ENCODE assay signal across 8 cellular contexts in the genomic region with DNA sequence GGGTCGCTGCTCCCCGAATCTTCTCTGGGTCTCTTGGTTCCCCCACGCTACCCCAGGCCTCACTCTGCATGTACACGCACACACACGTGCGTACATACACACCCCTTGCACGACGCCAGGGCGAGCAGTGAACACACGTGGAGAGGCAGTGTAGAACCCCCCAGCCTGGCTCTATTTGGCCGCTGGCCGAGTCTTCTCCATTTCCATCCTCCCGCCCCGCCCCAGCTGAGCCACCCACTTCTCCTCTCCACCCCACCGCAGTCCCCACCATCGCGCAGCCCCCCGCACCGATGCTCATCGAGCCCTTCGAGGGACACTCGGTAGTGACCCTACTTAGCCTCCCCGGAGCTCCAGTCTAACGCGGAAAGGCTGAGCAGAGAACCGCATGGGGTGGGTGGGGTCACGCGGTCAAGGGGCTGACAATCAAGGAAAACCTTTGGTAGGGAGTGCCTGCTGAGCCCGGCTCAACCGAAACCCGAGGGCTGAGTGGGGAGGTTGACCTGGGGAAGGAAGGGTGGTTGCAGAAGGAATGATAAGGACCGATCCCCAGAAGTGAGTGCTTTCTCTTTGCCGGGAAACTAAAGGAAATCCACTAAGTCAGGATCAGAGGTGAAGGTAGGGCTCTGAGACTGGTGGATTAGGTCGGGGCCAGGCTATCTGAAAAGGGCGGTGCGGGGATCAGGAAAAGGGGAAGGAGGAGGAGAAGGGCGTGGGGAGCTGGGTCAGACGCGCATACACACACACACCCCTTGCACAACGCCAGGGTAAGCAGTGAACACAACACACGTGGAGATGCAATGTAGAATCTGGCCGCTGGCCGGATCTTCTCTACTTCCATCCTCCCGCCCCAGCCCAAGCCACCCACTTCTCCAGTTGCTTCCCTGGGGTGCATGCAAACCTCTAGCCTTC. TPM values are rescaled to one million over a fixed set of nuclear protein-coding genes. Genes with fewer than 3 reads are reported as not detected.
DNase-seq lines count a peak whose midpoint lies in the region; ATAC-seq and TF ChIP-seq lines count a peak whose summit lies in the region.

No MANE protein-coding gene starts in this region.

- H3K27ac ChIP-seq in thyroid gland = no peak overlapping the region

- H3K36me3 ChIP-seq in thyroid gland = no peaks in the 10 kb centered on the region

- no peaks in the 10 kb centered on the region for H3K36me3 Mint-ChIP-seq in activated CD4-positive, alpha-beta T cell treated with anti-CD3 and anti-CD28 coated beads, Interleukin-2, amount 10 ng/mL, durations not matched to agents 7 days and 5 days (ENCODE audit: low read depth)
- no peaks in the 10 kb centered on the region for H3K36me3 Mint-ChIP-seq in T-helper 17 cell (ENCODE audit: low read depth)
- H3K36me3 Mint-ChIP-seq in osteocyte (ENCODE audit: unreplicated experiment) = no peaks in the 10 kb centered on the region

- H3K4me3 Mint-ChIP-seq in activated CD4-positive, alpha-beta T cell treated with anti-CD3 and anti-CD28 coated beads, Interleukin-2, amount 10 ng/mL, durations not matched to agents 7 days and 5 days = peak overlapping the region; percentile 29
- H3K4me3 Mint-ChIP-seq in T-helper 17 cell = peak overlapping the region; percentile 91
- H3K4me3 Mint-ChIP-seq in osteocyte (ENCODE audit: unreplicated experiment) = peak overlapping the region; percentile 65

- intact Hi-C loops in thyroid gland (cut with DNase I) = loop anchor here (10.0 kb wide), 1 partner anchor 94 kb away; the partner anchor contains the start of genes PCED1A and VPS16

- H3K27ac Mint-ChIP-seq in activated CD4-positive, alpha-beta T cell treated with anti-CD3 and anti-CD28 coated beads, Interleukin-2, amount 10 ng/mL, durations not matched to agents 7 days and 5 days = no peak overlapping the region
- no peak overlapping the region for H3K27ac Mint-ChIP-seq in T-helper 17 cell
- H3K27ac Mint-ChIP-seq in osteocyte (ENCODE audit: unreplicated experiment) = no peak overlapping the region

- TF ChIP-seq CTCF in fibroblast of the aortic adventitia (IDR thresholded peaks at IDR 0.05; ENCODE audit: insufficient read depth, low read length) (no peak), osteocyte (IDR thresholded peaks at IDR 0.05) (no peak), thyroid gland (IDR thresholded peaks at IDR 0.05) (no peak)

- peaks cover 31 to 37% of the 10 kb centered on the region in 2 donors for H3K4me1 ChIP-seq in thyroid gland

- no peak overlapping the region for H3K4me3 ChIP-seq in fibroblast of the aortic adventitia (ENCODE audit: low read depth, low read length)
- H3K4me3 ChIP-seq in thyroid gland (replicated peaks in 1 of 3) = no peak overlapping the region

- CTCF ChIA-PET in activated CD4-positive, alpha-beta T cell treated with anti-CD3 and anti-CD28 coated beads, Interleukin-2, amount 10 ng/mL, durations not matched to agents 7 days and 5 days (lab: Charles Lee) = interaction anchor here (1.3 to 1.4 kb wide), 2 partner anchors 9 to 62 kb away, joined by 3 to 5 read pairs; no protein-coding TSS in a partner anchor

- H3K27me3 ChIP-seq in thyroid gland = no peaks in the 10 kb centered on the region

- POLR2A ChIA-PET in activated CD4-positive, alpha-beta T cell treated with anti-CD3 and anti-CD28 coated beads, Interleukin-2, amount 10 ng/mL, durations not matched to agents 7 days and 5 days (lab: Charles Lee) = no interaction called here

- DNase-seq in activated CD4-positive, alpha-beta T cell treated with anti-CD3 and anti-CD28 coated beads, Interleukin-2, amount 10 ng/mL, durations not matched to agents 7 days and 5 days = peak; percentile 11
- no peak for DNase-seq in activated CD4-positive, alpha-beta T cell treated with anti-CD3 and anti-CD28 coated beads for 4 hours
- DNase-seq in T-helper 17 cell (no peak), fibroblast of the aortic adventitia (ENCODE audit: low read depth) (peak; percentile 45), osteocyte (ENCODE audit: extremely low spot score, unreplicated experiment) (peak; percentile 81), SK-N-DZ (ENCODE audit: low spot score) (no peak), thyroid gland (no peak)

- no peaks in the 10 kb centered on the region for H3K9me3 Mint-ChIP-seq in activated CD4-positive, alpha-beta T cell treated with anti-CD3 and anti-CD28 coated beads, Interleukin-2, amount 10 ng/mL, durations not matched to agents 7 days and 5 days
- no peaks in the 10 kb centered on the region for H3K9me3 Mint-ChIP-seq in osteocyte (ENCODE audit: unreplicated experiment)

- H3K9me3 ChIP-seq in T-helper 17 cell (ENCODE audit: control insufficient read depth, low read length, poor library complexity, severe bottlenecking) (no peaks in the 10 kb centered on the region), thyroid gland (no peaks in the 10 kb centered on the region)

- peaks cover 19% of the 10 kb centered on the region for H3K4me1 Mint-ChIP-seq in activated CD4-positive, alpha-beta T cell treated with anti-CD3 and anti-CD28 coated beads, Interleukin-2, amount 10 ng/mL, durations not matched to agents 7 days and 5 days
- H3K4me1 Mint-ChIP-seq in T-helper 17 cell (peaks cover 28% of the 10 kb centered on the region), osteocyte (ENCODE audit: unreplicated experiment) (peaks cover 23% of the 10 kb centered on the region)

- TF ChIP-seq POLR2A in thyroid gland (IDR thresholded peaks at IDR 0.05) = no peak

- peaks cover 65% of the 10 kb centered on the region for H3K27me3 Mint-ChIP-seq in activated CD4-positive, alpha-beta T cell treated with anti-CD3 and anti-CD28 coated beads, Interleukin-2, amount 10 ng/mL, durations not matched to agents 7 days and 5 days
- H3K27me3 Mint-ChIP-seq in T-helper 17 cell (peaks cover 6% of the 10 kb centered on the region), osteocyte (ENCODE audit: unreplicated experiment) (peaks cover 64% of the 10 kb centered on the region)

- ATAC-seq in T-helper 17 cell (peak; percentile 20), GM18498 (IDR thresholded peaks at IDR 0.05; ENCODE audit: unreplicated experiment) (no peak)

- 43 to 55% methylated on average over 44 of the region's 44 CpGs for WGBS in thyroid gland, 2 donors

RNA-seq across cellular contexts. Expression of gene CPXM1, which starts 49.8 kb away (rescaled TPM):
- under 1 TPM in 1 of 2 experiments, not detected in 1; 0.12 TPM for total RNA-seq in activated CD4-positive, alpha-beta T cell treated with anti-CD3 and anti-CD28 coated beads, Interleukin-2, amount 10 ng/mL, durations not matched to agents 7 days and 5 days
- total RNA-seq in T-helper 17 cell = under 1 TPM; 0.12 to 0.23 TPM
- 3.8 and 48.5 TPM in 2 replicates for total RNA-seq in fibroblast of the aortic adventitia (ENCODE audit: low replicate concordance)
- total RNA-seq in osteocyte = 84.0 and 85.8 TPM in 2 replicates
- polyA plus RNA-seq in SK-N-DZ (2014; cell fraction: cytosol; rRNA removed) = 59.3 and 66.7 TPM in 2 replicates
- 339 and 340 TPM in 2 replicates for polyA plus RNA-seq in SK-N-DZ (2014; cell fraction: nucleus; rRNA removed)
- total RNA-seq in thyroid gland = 10 to 100 TPM in 3 of 4 donors, 1 to 10 TPM in 1; 1.3 to 38.5 (median 16.5) TPM

RNA-seq across cellular contexts. Expression of gene EBF4, which starts 58.0 kb away (rescaled TPM):
- total RNA-seq in activated CD4-positive, alpha-beta T cell treated with anti-CD3 and anti-CD28 coated beads, Interleukin-2, amount 10 ng/mL, durations not matched to agents 7 days and 5 days = under 1 TPM; 0.27 to 0.64 TPM
- total RNA-seq in T-helper 17 cell = 1 to 10 TPM; 2.0 to 2.3 TPM
- 0.09 and 2.6 TPM in 2 replicates for total RNA-seq in fibroblast of the aortic adventitia (ENCODE audit: low replicate concordance)
- 9.8 and 12.8 TPM in 2 replicates for total RNA-seq in osteocyte
- 18.6 and 24.6 TPM in 2 replicates for polyA plus RNA-seq in SK-N-DZ (2014; cell fraction: cytosol; rRNA removed)
- 120 and 146 TPM in 2 replicates for polyA plus RNA-seq in SK-N-DZ (2014; cell fraction: nucleus; rRNA removed)
- 10 to 100 TPM; 24.2 to 55.8 (median 42.4) TPM for total RNA-seq in thyroid gland

Comparison
In these comparisons a context has a peak if more than half of its experiments do, and no peak if none do; other contexts are left out.
1. DNase-seq: peak in activated CD4-positive, alpha-beta T cell treated with anti-CD3 and anti-CD28 coated beads, Interleukin-2, amount 10 ng/mL, durations not matched to agents 7 days and 5 days (single experiment), fibroblast of the aortic adventitia (single experiment) and osteocyte (single experiment); none in activated CD4-positive, alpha-beta T cell treated with anti-CD3 and anti-CD28 coated beads for 4 hours (0 of 2), T-helper 17 cell (0 of 3), SK-N-DZ (single experiment) and thyroid gland (0 of 2).
2. H3K4me3 Mint-ChIP-seq: peak in every context shown above with its lines; median percentile 91 in T-helper 17 cell; 65 in osteocyte; 29 in activated CD4-positive, alpha-beta T cell treated with anti-CD3 and anti-CD28 coated beads, Interleukin-2, amount 10 ng/mL, durations not matched to agents 7 days and 5 days.